ENCODE assay signal across 13 cellular contexts in the genomic region with DNA sequence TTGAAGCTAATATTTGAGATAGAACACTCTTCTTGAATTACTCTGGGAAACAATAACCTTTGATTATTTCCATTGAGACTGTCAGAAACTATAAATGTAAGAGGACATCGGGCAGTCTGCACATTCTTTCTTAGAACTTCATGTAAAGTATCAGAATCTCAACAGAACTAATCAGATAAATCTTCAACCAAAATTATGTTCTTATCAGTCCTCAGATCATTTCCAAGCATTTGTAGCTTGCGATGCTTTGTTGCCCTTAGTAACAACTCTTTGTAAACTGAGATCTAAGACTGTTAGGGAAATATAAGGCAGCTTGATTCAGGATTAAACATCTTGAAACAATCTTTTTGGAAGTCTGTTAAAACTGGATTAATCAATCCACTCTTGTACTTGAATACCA.
"Had no signal": no experiment of that assay in that cellular context is flagged by ENCODE, and none has a peak within 500 bp of the region (broad histone marks: within the 10 kb centered on the region; RNA-seq: fewer than 3 reads in every experiment).

No MANE protein-coding gene starts in this region.

- H3K4me3 Mint-ChIP-seq: endodermal cell; stimulated activated naive CD8-positive, alpha-beta T cell treated with anti-CD3 and anti-CD28 coated beads, Interleukin-15, amount 100 ng/mL, for 72 hours had no signal

- H3K36me3 ChIP-seq: brain microvascular endothelial cell, gastroesophageal sphincter had no signal

- H3K27me3 Mint-ChIP-seq: stimulated activated naive CD8-positive, alpha-beta T cell treated with anti-CD3 and anti-CD28 coated beads, Interleukin-15, amount 100 ng/mL, for 72 hours had no signal

- H3K4me1 ChIP-seq: parathyroid adenoma, testis had no signal

- ATAC-seq: activated CD4-positive, CD25-positive, alpha-beta regulatory T cell treated with anti-CD3 and anti-CD28 coated beads, Interleukin-2, amount 50 U/mL, for 24 hours; gastroesophageal sphincter; stimulated activated naive CD8-positive, alpha-beta T cell treated with anti-CD3 and anti-CD28 coated beads, Interleukin-15, amount 100 ng/mL, for 72 hours had no signal

- DNase-seq: activated naive CD4-positive, alpha-beta T cell treated with anti-CD3 and anti-CD28 coated beads, Interleukin-2, amount 50 U/mL, for 16 hours; amniotic stem cell; brain microvascular endothelial cell; endodermal cell; kidney; stimulated activated CD4-positive, alpha-beta T cell treated with anti-CD3 and anti-CD28 coated beads, Interleukin-4, amount 100 ng/mL, for 1 hour; stimulated activated CD8-positive, alpha-beta memory T cell treated with anti-CD3 and anti-CD28 coated beads, Interleukin-4, amount 100 ng/mL, for 48 hours; stimulated activated naive CD8-positive, alpha-beta T cell treated with anti-CD3 and anti-CD28 coated beads, Interleukin-15, amount 100 ng/mL, for 72 hours; testis had no signal

- H3K9ac ChIP-seq: parathyroid adenoma had no signal

- H3K27ac Mint-ChIP-seq: activated T-helper 2 cell treated with anti-CD3 and anti-CD28 coated beads, Interferon-gamma antibody, Interleukin-2, Interleukin-4, amounts not matched to agents 10 μg/mL and 5 μg/mL and 100 μg/mL, durations not matched to agents 14 hours and 24 hours and 36 hours; endodermal cell; stimulated activated naive CD8-positive, alpha-beta T cell treated with anti-CD3 and anti-CD28 coated beads, Interleukin-15, amount 100 ng/mL, for 72 hours had no signal

- H3K4me3 ChIP-seq: gastroesophageal sphincter, testis had no signal

- H3K27ac ChIP-seq: brain microvascular endothelial cell, gastroesophageal sphincter, parathyroid adenoma, testis had no signal

- H3K27me3 ChIP-seq: brain microvascular endothelial cell, gastroesophageal sphincter, testis had no signal

- H2AFZ ChIP-seq: parathyroid adenoma had no signal

- H3K79me2 ChIP-seq: parathyroid adenoma had no signal

- H3K9me3 ChIP-seq: gastroesophageal sphincter, testis had no signal
